8 cellular contexts compared by ENCODE assay signal in the genomic region with DNA sequence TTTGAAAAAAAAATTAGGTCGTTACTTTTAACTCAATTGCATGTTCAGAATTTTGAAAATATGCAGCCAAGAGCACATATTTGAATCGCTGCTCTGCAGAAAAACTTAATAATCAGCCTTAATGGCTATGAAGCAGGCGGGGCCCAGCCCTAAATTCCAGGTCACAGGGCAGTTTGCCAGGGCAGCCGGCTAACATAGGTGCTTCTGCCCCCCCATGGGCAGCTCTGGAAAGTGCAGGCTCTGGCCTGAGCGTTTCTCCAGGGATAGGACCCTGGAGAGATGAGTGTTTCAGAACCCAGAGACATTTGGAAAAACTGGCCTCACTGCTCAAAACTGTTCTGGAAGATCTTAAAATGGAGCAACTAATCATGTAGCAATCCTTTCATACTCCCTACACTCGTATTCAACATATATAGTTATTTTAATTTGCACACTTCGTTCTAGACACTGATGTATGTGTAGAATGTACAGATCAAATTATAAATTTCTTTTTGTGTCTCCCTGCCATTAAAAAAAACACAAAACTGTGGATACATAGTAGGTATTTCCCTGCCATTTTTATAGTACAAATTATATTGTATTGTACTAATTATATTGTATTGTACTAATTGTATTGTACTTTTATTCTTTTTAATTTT. TPM values are rescaled to one million over a fixed set of nuclear protein-coding genes. Genes with fewer than 3 reads are reported as not detected.
DNase-seq lines count a peak whose midpoint lies in the region; ATAC-seq and TF ChIP-seq lines count a peak whose summit lies in the region.

No MANE protein-coding gene starts in this region.

- H3K4me2 ChIP-seq in DOHH2 (ENCODE audit: low read length): no peak overlapping the region

- H3K9me2 ChIP-seq in DOHH2 (replicated peaks; ENCODE audit: control insufficient read depth, low read length): no peaks in the 10 kb centered on the region

- no peaks in the 10 kb centered on the region for H3F3A ChIP-seq in DOHH2 (ENCODE audit: control insufficient read depth, insufficient read depth)

- H3K4me3 ChIP-seq in DOHH2 (ENCODE audit: low read length) (no peak overlapping the region), choroid plexus epithelial cell (ENCODE audit: low read depth, low read length) (no peak overlapping the region), liver (ENCODE audit: low read depth in 1 of 3, low read length in 3 of 3) (no peak overlapping the region)

- H3K27ac ChIP-seq in DOHH2 (ENCODE audit: low read depth, low read length) (no peak overlapping the region), liver (ENCODE audit: low read depth in 1 of 2, low read length in 2 of 2) (peak overlapping the region in 1 of 2 donors; percentile 7)

- H4K20me1 ChIP-seq in DOHH2 (ENCODE audit: control insufficient read depth, insufficient read depth, low read depth, low read length): no peaks in the 10 kb centered on the region

- TF ChIP-seq RAD21 in liver (IDR thresholded peaks at IDR 0.05): peak; percentile 98

- peaks cover 22% of the 10 kb centered on the region for H3K4me1 ChIP-seq in DOHH2 (ENCODE audit: control insufficient read depth, low read length)
- peaks cover 0 to 7% (median 3%) of the 10 kb centered on the region in 4 donors for H3K4me1 ChIP-seq in liver (ENCODE audit: control insufficient read depth in 4 of 4, insufficient read depth in 4 of 4, low read length in 3 of 4)

- no peak overlapping the region for H3K9ac ChIP-seq in liver (ENCODE audit: low read depth in 1 of 2, low read length in 2 of 2)

- DNase-seq in NCI-H524 (lab: John Stamatoyannopoulos, UW) (peak; percentile 71 to 90), choroid plexus epithelial cell (ENCODE audit: low read depth) (peak; percentile 89)
- peak; percentile 90 for DNase-seq in activated CD4-positive, alpha-beta T cell treated with anti-CD3 and anti-CD28 coated beads for 48 hours
- DNase-seq in stimulated activated CD4-positive, alpha-beta T cell treated with anti-CD3 and anti-CD28 coated beads, Interleukin-4, amount 100 ng/mL, for 48 hours (ENCODE audit: low read depth in 2 of 2): peak; percentile 74 to 80

- no peaks in the 10 kb centered on the region for H3K9me3 ChIP-seq in DOHH2 (ENCODE audit: control insufficient read depth, insufficient read depth, low read length)
- H3K9me3 ChIP-seq in liver (ENCODE audit: control insufficient read depth in 4 of 4, low read length in 3 of 4): no peaks in the 10 kb centered on the region

- H3K36me3 ChIP-seq in DOHH2 (ENCODE audit: control insufficient read depth, low read length) (no peaks in the 10 kb centered on the region), liver (ENCODE audit: control insufficient read depth in 4 of 4, insufficient read depth in 3 of 4, low read depth in 1 of 4, low read length in 3 of 4) (no peaks in the 10 kb centered on the region)

- no peaks in the 10 kb centered on the region for H3K79me2 ChIP-seq in DOHH2 (ENCODE audit: control insufficient read depth, low read length)

- ATAC-seq in HG02970 (IDR thresholded peaks at IDR 0.05; ENCODE audit: low FRiP score, unreplicated experiment): peak; percentile 62
- ATAC-seq in GM19397 (IDR thresholded peaks at IDR 0.05; ENCODE audit: unreplicated experiment): no peak

- WGBS in liver: 15% methylated on average over 7 of the region's 7 CpGs

- TF ChIP-seq CTCF in DOHH2 (IDR thresholded peaks at IDR 0.05; ENCODE audit: low read depth, low read length, poor library complexity, severe bottlenecking) (peak; percentile 87), choroid plexus epithelial cell (conservative IDR thresholded peaks at IDR 0.05; ENCODE audit: low read depth, low read length) (peak; percentile 96), liver (IDR thresholded peaks at IDR 0.05; ENCODE audit: low read depth, low read length, missing input control) (peak; percentile 94)

- H3K27me3 ChIP-seq in DOHH2 (ENCODE audit: control insufficient read depth, low read length) (0 out of 2 replicates have a peak, but pooled peaks cover 3% of the 10 kb centered on the region), liver (ENCODE audit: control insufficient read depth in 4 of 4, insufficient read depth in 4 of 4, low read length in 3 of 4) (no peaks in the 10 kb centered on the region)

TF ChIP-seq in liver, 16 proteins besides CTCF, POLR2A, EP300 and RAD21:
- TF ChIP-seq SP1 (IDR thresholded peaks at IDR 0.05) (peak; percentile 19), HNF4G (IDR thresholded peaks at IDR 0.05) (no peak), EGR1 (IDR thresholded peaks at IDR 0.05; ENCODE audit: low read depth in 2 of 2) (no peak), HNF4A (conservative IDR thresholded peaks at IDR 0.05) (peak; percentile 30 to 49), RXRA (IDR thresholded peaks at IDR 0.05) (peak; percentile 56 to 66), YY1 (IDR thresholded peaks at IDR 0.05) (peak; percentile 34), NR2F2 (IDR thresholded peaks at IDR 0.05) (peak; percentile 87)
- TF ChIP-seq, protein P1, sequence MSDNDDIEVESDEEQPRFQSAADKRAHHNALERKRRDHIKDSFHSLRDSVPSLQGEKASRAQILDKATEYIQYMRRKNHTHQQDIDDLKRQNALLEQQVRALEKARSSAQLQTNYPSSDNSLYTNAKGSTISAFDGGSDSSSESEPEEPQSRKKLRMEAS (IDR thresholded peaks at IDR 0.05): no peak
- TF ChIP-seq, protein P2, sequence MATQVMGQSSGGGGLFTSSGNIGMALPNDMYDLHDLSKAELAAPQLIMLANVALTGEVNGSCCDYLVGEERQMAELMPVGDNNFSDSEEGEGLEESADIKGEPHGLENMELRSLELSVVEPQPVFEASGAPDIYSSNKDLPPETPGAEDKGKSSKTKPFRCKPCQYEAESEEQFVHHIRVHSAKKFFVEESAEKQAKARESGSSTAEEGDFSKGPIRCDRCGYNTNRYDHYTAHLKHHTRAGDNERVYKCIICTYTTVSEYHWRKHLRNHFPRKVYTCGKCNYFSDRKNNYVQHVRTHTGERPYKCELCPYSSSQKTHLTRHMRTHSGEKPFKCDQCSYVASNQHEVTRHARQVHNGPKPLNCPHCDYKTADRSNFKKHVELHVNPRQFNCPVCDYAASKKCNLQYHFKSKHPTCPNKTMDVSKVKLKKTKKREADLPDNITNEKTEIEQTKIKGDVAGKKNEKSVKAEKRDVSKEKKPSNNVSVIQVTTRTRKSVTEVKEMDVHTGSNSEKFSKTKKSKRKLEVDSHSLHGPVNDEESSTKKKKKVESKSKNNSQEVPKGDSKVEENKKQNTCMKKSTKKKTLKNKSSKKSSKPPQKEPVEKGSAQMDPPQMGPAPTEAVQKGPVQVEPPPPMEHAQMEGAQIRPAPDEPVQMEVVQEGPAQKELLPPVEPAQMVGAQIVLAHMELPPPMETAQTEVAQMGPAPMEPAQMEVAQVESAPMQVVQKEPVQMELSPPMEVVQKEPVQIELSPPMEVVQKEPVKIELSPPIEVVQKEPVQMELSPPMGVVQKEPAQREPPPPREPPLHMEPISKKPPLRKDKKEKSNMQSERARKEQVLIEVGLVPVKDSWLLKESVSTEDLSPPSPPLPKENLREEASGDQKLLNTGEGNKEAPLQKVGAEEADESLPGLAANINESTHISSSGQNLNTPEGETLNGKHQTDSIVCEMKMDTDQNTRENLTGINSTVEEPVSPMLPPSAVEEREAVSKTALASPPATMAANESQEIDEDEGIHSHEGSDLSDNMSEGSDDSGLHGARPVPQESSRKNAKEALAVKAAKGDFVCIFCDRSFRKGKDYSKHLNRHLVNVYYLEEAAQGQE (IDR thresholded peaks at IDR 0.05): no peak
TF ChIP-seq in liver: peak in this region for 5.

RNA-seq across cellular contexts. Expression of a gene that starts 26.0 kb away (rescaled TPM):
- 1 to 10 TPM; 4.2 to 9.5 TPM for total RNA-seq in liver
- 1 to 10 TPM; 6.4 to 9.4 TPM for polyA plus RNA-seq in liver
